11 cellular contexts compared by ENCODE assay signal in genomic region chr7:95473276-95473985, GRCh38. TPM values are rescaled to one million over a fixed set of nuclear protein-coding genes. Genes with fewer than 3 reads are reported as not detected.
DNase-seq lines count a peak whose midpoint lies in the region; ATAC-seq, FAIRE-seq and TF ChIP-seq lines count a peak whose summit lies in the region.
"Had no signal": no experiment of that assay in that cellular context is flagged by ENCODE, and none has a peak within 500 bp of the region (broad histone marks: within the 10 kb centered on the region; RNA-seq: fewer than 3 reads in every experiment).

No MANE protein-coding gene starts in this region.

- no peak for TF ChIP-seq CTCF in right lobe of liver (IDR thresholded peaks at IDR 0.05)

- H3K4me3 ChIP-seq in BLaER1 (no peak overlapping the region), mesenchymal stem cell (ENCODE audit: insufficient read depth in 1 of 2, low read depth in 1 of 2, low read length in 2 of 2) (no peak overlapping the region), right lobe of liver (no peak overlapping the region)
- H3K4me3 ChIP-seq: ovary had no signal

- H3K14ac ChIP-seq in mesenchymal stem cell (ENCODE audit: low read length in 2 of 2) = no peak overlapping the region

- H2BK5ac ChIP-seq in mesenchymal stem cell (ENCODE audit: low read depth, low read length, poor library complexity, severe bottlenecking) = no peak overlapping the region

- H2AFZ ChIP-seq in mesenchymal stem cell (ENCODE audit: low read depth, low read length) = no peak overlapping the region

- H3K18ac ChIP-seq in mesenchymal stem cell (ENCODE audit: low read depth in 1 of 2, low read length in 2 of 2) = peak overlapping the region in 1 of 2 experiments; percentile 33

- H3K36me3 ChIP-seq in BLaER1 = no peaks in the 10 kb centered on the region
- H3K36me3 ChIP-seq in mesenchymal stem cell (ENCODE audit: control insufficient read depth in 1 of 2, insufficient read depth in 2 of 2, low read depth in 1 of 2, low read length in 2 of 2) = no peaks in the 10 kb centered on the region
- no peaks in the 10 kb centered on the region for H3K36me3 ChIP-seq in right lobe of liver
- H3K36me3 ChIP-seq: ovary had no signal

- H3K4me2 ChIP-seq in BLaER1 = peak overlapping the region; percentile 55; the same call in 1 of the 2 replicates
- H3K4me2 ChIP-seq in mesenchymal stem cell (ENCODE audit: low read length, poor library complexity, severe bottlenecking) = no peak overlapping the region

- ATAC-seq in right lobe of liver = no peak

- no peak overlapping the region for H2BK12ac ChIP-seq in mesenchymal stem cell (ENCODE audit: low read length in 2 of 2)

- TF ChIP-seq POLR2A in right lobe of liver (IDR thresholded peaks at IDR 0.05) = no peak

- 81% methylated on average over 6 of the region's 9 CpGs for WGBS in mesenchymal stem cell
- 87% methylated on average over 9 of the region's 9 CpGs for WGBS in right lobe of liver (ENCODE audit: insufficient coverage, low coverage, low lambda C conversion rate, missing lambda C conversion rate)

- H3K23ac ChIP-seq in mesenchymal stem cell (ENCODE audit: low read length in 2 of 2) = no peak overlapping the region

- H2BK15ac ChIP-seq in mesenchymal stem cell (ENCODE audit: low read depth, poor library complexity, severe bottlenecking) = no peak overlapping the region

- H3K27me3 ChIP-seq in BLaER1 = no peaks in the 10 kb centered on the region
- no peaks in the 10 kb centered on the region for H3K27me3 ChIP-seq in mesenchymal stem cell (ENCODE audit: control insufficient read depth in 1 of 2, insufficient read depth in 1 of 2, low read length in 2 of 2)
- no peaks in the 10 kb centered on the region for H3K27me3 ChIP-seq in right lobe of liver
- H3K27me3 ChIP-seq: ovary had no signal

- no peak overlapping the region for H3K4ac ChIP-seq in mesenchymal stem cell (ENCODE audit: low read depth in 1 of 2, low read length in 2 of 2)

- H3K27ac ChIP-seq in BLaER1 (no peak overlapping the region), mesenchymal stem cell (ENCODE audit: low read length, poor library complexity, severe bottlenecking) (peak overlapping the region; percentile 91), right lobe of liver (no peak overlapping the region)
- H3K27ac ChIP-seq: ovary had no signal

- no peaks in the 10 kb centered on the region for H4K20me1 ChIP-seq in BLaER1

- H3K9ac ChIP-seq in BLaER1 (no peak overlapping the region), mesenchymal stem cell (ENCODE audit: low read length) (no peak overlapping the region)

- H3K9me3 ChIP-seq in BLaER1 = no peaks in the 10 kb centered on the region
- no peaks in the 10 kb centered on the region for H3K9me3 ChIP-seq in mesenchymal stem cell (ENCODE audit: control insufficient read depth, low read length)
- H3K9me3 ChIP-seq in right lobe of liver = no peaks in the 10 kb centered on the region
- H3K9me3 ChIP-seq: ovary had no signal

- peaks cover 28% of the 10 kb centered on the region for H3K4me1 ChIP-seq in BLaER1
- peaks cover 10% of the 10 kb centered on the region for H3K4me1 ChIP-seq in mesenchymal stem cell (ENCODE audit: control insufficient read depth, insufficient read depth, low read depth, low read length)
- peaks cover 0 to 10% (median 4%) of the 10 kb centered on the region in 4 donors for H3K4me1 ChIP-seq in right lobe of liver

- DNase-seq in NCI-H1436 treated with DMSO at 0.1 percent for 48 hours (lab: John Stamatoyannopoulos, UW) = peak; percentile 73
- peak; percentile 87 for DNase-seq in NCI-H69 (lab: John Stamatoyannopoulos, UW)
- DNase-seq in mesenchymal stem cell = no peak
- DNase-seq in RCC 7860 (ENCODE audit: low spot score) = no peak
- DNase-seq in NAMALWA (ENCODE audit: low spot score) = no peak
- no peak for DNase-seq in right lobe of liver
- no peak for DNase-seq in KBM-7
- DNase-seq: activated naive CD4-positive, alpha-beta T cell; effector memory CD4-positive, alpha-beta T cell had no signal

- H4K91ac ChIP-seq in mesenchymal stem cell (ENCODE audit: low read length) = no peak overlapping the region

- H3K79me1 ChIP-seq in mesenchymal stem cell (replicated peaks; ENCODE audit: low read length, poor library complexity, severe bottlenecking) = peaks cover 3% of the 10 kb centered on the region

- no peak overlapping the region for H2BK120ac ChIP-seq in mesenchymal stem cell (ENCODE audit: low read depth, low read length)

- no peak overlapping the region for H4K8ac ChIP-seq in mesenchymal stem cell (ENCODE audit: low read length)

- in situ Hi-C loops in KBM-7 (cut with MboI; ENCODE audit: low pct_unique_long_range_greater_than_20kb, low sequenced_read_pairs) = no loop called here

- FAIRE-seq in RCC 7860 (lab: Jason Lieb, UNC) = no peak

- peak overlapping the region; percentile 53 for H2AK5ac ChIP-seq in mesenchymal stem cell (ENCODE audit: low read length, severe bottlenecking)

- intact Hi-C loops in right lobe of liver (cut with DNase I) = no loop called here

RNA-seq across cellular contexts. Expression of gene ASB4, which starts 12.3 kb away (rescaled TPM):
- 0.03 TPM for polyA plus RNA-seq in mesenchymal stem cell (2013, experiment 1 of 2)
- polyA plus RNA-seq in mesenchymal stem cell (2013, experiment 2 of 2) = not detected
- total RNA-seq in right lobe of liver = 1 to 10 TPM in 1 of 6 experiments, under 1 TPM in 4, not detected in 1; 0.29 to 3.4 (median 0.49) TPM

RNA-seq across cellular contexts. Expression of gene PON2, which starts 38.6 kb away (rescaled TPM):
- polyA plus RNA-seq in mesenchymal stem cell (2013, experiment 1 of 2) = 141 TPM
- 142 TPM for polyA plus RNA-seq in mesenchymal stem cell (2013, experiment 2 of 2)
- 100 to 1,000 TPM in 4 of 6 experiments, 10 to 100 TPM in 2; 78.6 to 273 (median 127) TPM for total RNA-seq in right lobe of liver

Comparison
In these comparisons a context has a peak if more than half of its experiments do, and no peak if none do; other contexts are left out.
1. DNase-seq: peak in NCI-H1436 treated with DMSO at 0.1 percent for 48 hours (single experiment) and NCI-H69 (single experiment); none in mesenchymal stem cell (single experiment), RCC 7860 (single experiment), NAMALWA (single experiment), right lobe of liver (0 of 3) and KBM-7 (single experiment).